8 cellular contexts compared by ENCODE assay signal in the genomic region with DNA sequence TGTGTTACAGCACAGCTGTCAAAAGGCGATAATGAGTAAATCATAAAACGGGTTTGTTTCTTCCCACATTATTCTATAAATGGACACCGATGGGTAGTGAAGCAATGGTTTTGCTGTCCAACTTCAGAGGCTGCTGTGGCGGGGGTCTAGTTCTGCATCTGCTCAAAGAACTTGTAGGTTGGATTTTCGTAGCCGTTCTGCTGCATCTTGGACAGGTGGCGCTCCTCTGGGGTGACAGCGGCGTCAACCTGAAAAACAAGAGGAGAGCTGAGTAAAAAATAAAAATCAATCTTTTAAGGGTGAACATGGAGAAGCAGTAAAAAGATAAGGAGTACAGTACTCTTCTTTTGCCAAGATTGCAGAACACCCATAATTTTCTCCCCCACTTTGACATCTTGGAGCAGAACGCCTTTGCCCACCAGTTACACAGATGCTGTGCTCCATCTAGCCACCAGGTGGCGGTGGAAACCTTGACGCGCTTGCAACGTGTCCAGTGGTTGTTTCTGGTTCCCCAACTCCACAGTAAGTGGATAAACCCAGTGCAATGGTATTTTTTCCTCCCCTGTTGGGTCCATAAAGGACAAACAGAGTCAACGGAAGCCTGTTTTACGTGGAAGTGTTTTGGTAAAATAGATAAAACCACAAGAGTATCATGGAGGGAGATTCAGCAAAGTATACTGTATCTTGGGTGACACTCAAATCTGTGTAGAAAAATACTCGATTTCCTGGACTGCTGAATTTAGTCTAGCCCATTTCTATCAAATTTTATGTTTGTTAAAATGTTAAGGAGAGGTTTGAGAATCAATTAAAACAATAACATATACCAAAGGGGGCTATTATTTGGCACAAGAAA.
A peak's percentile ranks its signal among the peaks of the same experiment; 100 is the strongest.
DNase-seq lines count a peak whose midpoint lies in the region; TF ChIP-seq lines count a peak whose summit lies in the region.

No MANE protein-coding gene starts in this region.

- 68% methylated on average over 17 of the region's 17 CpGs for WGBS in smooth muscle cell (ENCODE audit: low lambda C conversion rate)

- H2AFZ ChIP-seq in MM.1S (ENCODE audit: low read length): no peak overlapping the region
- no peak overlapping the region for H2AFZ ChIP-seq in smooth muscle cell (ENCODE audit: low read depth)

- H3K9ac ChIP-seq in MM.1S (ENCODE audit: low read length): no peak overlapping the region
- H3K9ac ChIP-seq in smooth muscle cell (ENCODE audit: low read depth): no peak overlapping the region

- H3K27ac ChIP-seq in MM.1S (ENCODE audit: low read length) (no peak overlapping the region), angular gyrus (ENCODE audit: low read depth, low read length) (peak overlapping the region; percentile 23), smooth muscle cell (ENCODE audit: low read depth) (no peak overlapping the region)

- H3K4me3 ChIP-seq in HFF-Myc (replicated peaks; ENCODE audit: low read depth, low read length) (no peak overlapping the region), MM.1S (ENCODE audit: low read length) (no peak overlapping the region), smooth muscle cell (no peak overlapping the region)

- H3K36me3 ChIP-seq in MM.1S (replicated peaks; ENCODE audit: insufficient read depth, low read length): no peaks in the 10 kb centered on the region
- H3K36me3 ChIP-seq in smooth muscle cell (ENCODE audit: low read depth): peaks cover 12% of the 10 kb centered on the region

- no peaks in the 10 kb centered on the region for H3K27me3 ChIP-seq in MM.1S (replicated peaks; ENCODE audit: insufficient read depth, low read length)
- no peaks in the 10 kb centered on the region for H3K27me3 ChIP-seq in smooth muscle cell (ENCODE audit: low read depth)

- DNase-seq in NCI-H187 (lab: John Stamatoyannopoulos, UW) (peak; percentile 3 to 20), NCI-H187 treated with DMSO at 0.1 percent for 48 hours (lab: John Stamatoyannopoulos, UW) (no peak), HFF-Myc (ENCODE audit: extremely low read depth, low read depth) (peak; percentile 14), MM.1S (peak; percentile 56), T-helper 1 cell (peak in 4 of 5 donors; percentile 16 to 53 (median 29)), hepatic stellate cell (ENCODE audit: low spot score) (peak; percentile 63), smooth muscle cell (lab: John Stamatoyannopoulos, UW; ENCODE audit: unreplicated experiment) (peak; percentile 0)

- H4K20me1 ChIP-seq in MM.1S (ENCODE audit: insufficient read depth, low read length) (no peaks in the 10 kb centered on the region), smooth muscle cell (ENCODE audit: low read depth) (peaks cover 7% of the 10 kb centered on the region)

- no peaks in the 10 kb centered on the region for H3K9me2 ChIP-seq in MM.1S (replicated peaks; ENCODE audit: insufficient read depth, low read length)

- H3K79me2 ChIP-seq in MM.1S (ENCODE audit: low read length) (no peaks in the 10 kb centered on the region), smooth muscle cell (ENCODE audit: low read depth) (no peaks in the 10 kb centered on the region)

- H3F3A ChIP-seq in MM.1S (ENCODE audit: insufficient read depth, low read length) (no peaks in the 10 kb centered on the region), smooth muscle cell (ENCODE audit: low read depth) (no peaks in the 10 kb centered on the region)

- peak; percentile 97 for TF ChIP-seq CTCF in HFF-Myc (IDR thresholded peaks at IDR 0.05; ENCODE audit: low read depth, low read length, missing control alignments)
- TF ChIP-seq CTCF in MM.1S (IDR thresholded peaks at IDR 0.05; ENCODE audit: low read length): peak; percentile 94
- TF ChIP-seq CTCF in smooth muscle cell (IDR thresholded peaks at IDR 0.05; ENCODE audit: borderline replicate concordance, insufficient read depth, poor library complexity, severe bottlenecking): peak; percentile 80

- no peaks in the 10 kb centered on the region for H3K4me1 ChIP-seq in MM.1S (ENCODE audit: low read length)
- no peaks in the 10 kb centered on the region for H3K4me1 ChIP-seq in smooth muscle cell (ENCODE audit: low read depth)

- H3K9me3 ChIP-seq in MM.1S (replicated peaks; ENCODE audit: insufficient read depth, low read length): no peaks in the 10 kb centered on the region
- H3K9me3 ChIP-seq in smooth muscle cell (replicated peaks; ENCODE audit: low read depth): no peaks in the 10 kb centered on the region

- H3K4me2 ChIP-seq in MM.1S (ENCODE audit: low read depth, low read length) (no peak overlapping the region), smooth muscle cell (no peak overlapping the region)
